16 cellular contexts compared by ENCODE assay signal in genomic region chr3:7927864-7928263, GRCh38.
DNase-seq lines count a peak whose midpoint lies in the region; ATAC-seq and TF ChIP-seq lines count a peak whose summit lies in the region.
"Had no signal": no experiment of that assay in that cellular context is flagged by ENCODE, and none has a peak within 500 bp of the region (broad histone marks: within the 10 kb centered on the region; RNA-seq: fewer than 3 reads in every experiment).

No MANE protein-coding gene starts in this region.

- intact Hi-C loops in colonic mucosa (cut with DNase I), result no loop called here
- intact Hi-C loops in left colon (cut with DNase I, micrococcal nuclease), result no loop called here
- intact Hi-C loops in breast epithelium (cut with DNase I; ENCODE audit: low total_unique reads), result no loop called here

- H3K27me3 ChIP-seq in colonic mucosa (no peaks in the 10 kb centered on the region), mucosa of rectum (ENCODE audit: control insufficient read depth in 2 of 2, insufficient read depth in 2 of 2, low read length in 2 of 2) (no peaks in the 10 kb centered on the region), suprapubic skin (no peaks in the 10 kb centered on the region), breast epithelium (no peaks in the 10 kb centered on the region)

- TF ChIP-seq EP300 in suprapubic skin (IDR thresholded peaks at IDR 0.05), result no peak

- H3K4me1 ChIP-seq in colonic mucosa, result peaks cover 5% of the 10 kb centered on the region
- peaks cover 8 to 25% of the 10 kb centered on the region in 2 donors for H3K4me1 ChIP-seq in mucosa of rectum (ENCODE audit: control insufficient read depth in 2 of 2, insufficient read depth in 2 of 2, low read length in 2 of 2)
- H3K4me1 ChIP-seq in suprapubic skin, result no peaks in the 10 kb centered on the region
- no peaks in the 10 kb centered on the region for H3K4me1 ChIP-seq in breast epithelium

- no peak for TF ChIP-seq POLR2A in suprapubic skin (IDR thresholded peaks at IDR 0.05)
- no peak for TF ChIP-seq POLR2A in breast epithelium (IDR thresholded peaks at IDR 0.05)

- no peak overlapping the region for H3K4me3 ChIP-seq in colonic mucosa
- peak overlapping the region in 1 of 2 donors; percentile 32 for H3K4me3 ChIP-seq in mucosa of rectum (ENCODE audit: low read length in 2 of 2)
- no peak overlapping the region for H3K4me3 ChIP-seq in suprapubic skin
- H3K4me3 ChIP-seq in breast epithelium, result no peak overlapping the region
- H3K4me3 ChIP-seq: GM23338 had no signal

- H3K27ac ChIP-seq in colonic mucosa (peak overlapping the region; percentile 74), mucosa of rectum (ENCODE audit: low read depth in 2 of 2, low read length in 2 of 2) (peak overlapping the region; percentile 83), suprapubic skin (no peak overlapping the region), breast epithelium (no peak overlapping the region)

- H3K9me3 ChIP-seq in colonic mucosa (no peaks in the 10 kb centered on the region), mucosa of rectum (ENCODE audit: control insufficient read depth in 2 of 2, low read length in 2 of 2) (no peaks in the 10 kb centered on the region), suprapubic skin (no peaks in the 10 kb centered on the region), breast epithelium (no peaks in the 10 kb centered on the region)

- H3K9ac ChIP-seq in colonic mucosa (ENCODE audit: low read depth in 2 of 2, low read length in 2 of 2) (no peak overlapping the region), mucosa of rectum (ENCODE audit: low read depth in 1 of 2, low read length in 2 of 2) (peak overlapping the region in 1 of 2 donors; percentile 12)

- TF ChIP-seq CTCF in colonic mucosa (IDR thresholded peaks at IDR 0.05) (no peak), suprapubic skin (IDR thresholded peaks at IDR 0.05) (no peak), breast epithelium (IDR thresholded peaks at IDR 0.05) (no peak)

- no peak for DNase-seq in colonic mucosa
- DNase-seq in left colon, result peak in 1 of 2 donors; percentile 6
- DNase-seq in suprapubic skin (ENCODE audit: low spot score in 2 of 2), result no peak
- no peak for DNase-seq in breast epithelium (ENCODE audit: low spot score in 2 of 2)
- DNase-seq: C1 segment of cervical spinal cord; Calu3; CD4-positive, alpha-beta memory T cell; COR-L47; DMS53; DMS79 treated with DMSO at 0.1 percent for 48 hours; GF-D8; H9 had no signal

- ATAC-seq in left colon, result peak; percentile 71
- no peak for ATAC-seq in HG03108 (IDR thresholded peaks at IDR 0.05; ENCODE audit: unreplicated experiment)
- ATAC-seq: GM23338, HCT116 had no signal

- H3K36me3 ChIP-seq in colonic mucosa, result no peaks in the 10 kb centered on the region
- no peaks in the 10 kb centered on the region for H3K36me3 ChIP-seq in mucosa of rectum (ENCODE audit: control insufficient read depth in 2 of 2, insufficient read depth in 2 of 2, low read length in 2 of 2)
- H3K36me3 ChIP-seq in suprapubic skin, result no peaks in the 10 kb centered on the region
- no peaks in the 10 kb centered on the region for H3K36me3 ChIP-seq in breast epithelium

Comparison
In these comparisons a context has a peak if more than half of its experiments do, and no peak if none do; other contexts are left out.
1. H3K27ac ChIP-seq: peak in colonic mucosa (single experiment) and mucosa of rectum (2 of 2); none in suprapubic skin (single experiment) and breast epithelium (0 of 2).